In genomic region chr2:134189009-134189717, GRCh38 we compare ENCODE assay signal across 12 cellular contexts.
A peak's percentile ranks its signal among the peaks of the same experiment; 100 is the strongest.
DNase-seq lines count a peak whose midpoint lies in the region; ATAC-seq and TF ChIP-seq lines count a peak whose summit lies in the region.
"Had no signal": no experiment of that assay in that cellular context is flagged by ENCODE, and none has a peak within 500 bp of the region (broad histone marks: within the 10 kb centered on the region; RNA-seq: fewer than 3 reads in every experiment).

No MANE protein-coding gene starts in this region.

- peaks cover 41% of the 10 kb centered on the region for H3K36me3 Mint-ChIP-seq in activated T-helper 17 cell treated with anti-CD3 and anti-CD28 coated beads, Interleukin-2, amount 50 U/mL, for 72 hours (ENCODE audit: low read depth)

- WGBS in IMR-90 (ENCODE audit: extremely low coverage in 2 of 2, insufficient read length in 1 of 2), 2 experiments, result no CpG with 5 or more reads among the region's 6 CpGs

- CTCF ChIA-PET in IMR-90 (lab: Yijun Ruan, JAX), result no interaction called here

- in situ Hi-C loops in IMR-90 (cut with MboI; ENCODE audit: low sequenced_read_pairs), result no loop called here

- H3K36me3 ChIP-seq in IMR-90 (ENCODE audit: control insufficient read depth, insufficient read depth, low read length) (peaks cover 10% of the 10 kb centered on the region; the same call in 1 of the 2 replicates), kidney epithelial cell (ENCODE audit: control insufficient read depth, insufficient read depth, low read length) (no peaks in the 10 kb centered on the region)
- H3K36me3 ChIP-seq: heart left ventricle, neutrophil had no signal

- TF ChIP-seq POLR2A in IMR-90 (IDR thresholded peaks at IDR 0.05; ENCODE audit: low read depth, low read length), result no peak

- H2AK9ac ChIP-seq in IMR-90 (replicated peaks; ENCODE audit: low read depth, low read length, poor library complexity), result no peak overlapping the region

- dilution Hi-C loops in IMR-90 (cut with HindIII; ENCODE audit: low sequenced_read_pairs, unreplicated experiment), result no loop called here

- H2AK5ac ChIP-seq in IMR-90 (ENCODE audit: low read depth, low read length), result no peak overlapping the region

- no peak overlapping the region for H3K4me3 Mint-ChIP-seq in activated T-helper 17 cell treated with anti-CD3 and anti-CD28 coated beads, Interleukin-2, amount 50 U/mL, for 72 hours

- TF ChIP-seq CTCF in IMR-90 (conservative IDR thresholded peaks at IDR 0.05; ENCODE audit: low read depth, low read length) (no peak), kidney epithelial cell (IDR thresholded peaks at IDR 0.05; ENCODE audit: insufficient read depth, low read length, poor library complexity, severe bottlenecking) (no peak)

- H2BK5ac ChIP-seq in IMR-90 (ENCODE audit: low read depth, low read length, poor library complexity, severe bottlenecking), result no peak overlapping the region

- H2BK120ac ChIP-seq in IMR-90 (ENCODE audit: low read depth, low read length), result no peak overlapping the region

- H3K4me1 Mint-ChIP-seq in activated T-helper 17 cell treated with anti-CD3 and anti-CD28 coated beads, Interleukin-2, amount 50 U/mL, for 72 hours, result peaks cover 46% of the 10 kb centered on the region

- H3K9me1 ChIP-seq in IMR-90 (ENCODE audit: insufficient read depth, low read length), result peaks cover 25% of the 10 kb centered on the region

- H3K14ac ChIP-seq in IMR-90 (replicated peaks; ENCODE audit: low read depth, low read length), result no peak overlapping the region; the same call in 1 of the 2 replicates

- H2BK15ac ChIP-seq in IMR-90 (ENCODE audit: low read depth, low read length), result no peak overlapping the region

- H2AFZ ChIP-seq in IMR-90 (replicated peaks; ENCODE audit: low read length, poor library complexity), result no peak overlapping the region

- H4K20me1 ChIP-seq in IMR-90 (ENCODE audit: insufficient read depth, low read length), result peaks cover 89% of the 10 kb centered on the region

- no peak overlapping the region for H3K9ac ChIP-seq in IMR-90 (ENCODE audit: low read depth, low read length)

- no peak overlapping the region for H3K4me2 ChIP-seq in IMR-90 (ENCODE audit: low read depth, low read length)

- no peak overlapping the region for H3K23ac ChIP-seq in IMR-90 (ENCODE audit: low read depth, low read length)

- H3K4me1 ChIP-seq in IMR-90 (ENCODE audit: control insufficient read depth, insufficient read depth, low read length), result peaks cover 7% of the 10 kb centered on the region

- no peak overlapping the region for H3K4ac ChIP-seq in IMR-90 (ENCODE audit: low read depth, low read length)

- no peak overlapping the region for H3K27ac ChIP-seq in IMR-90 (ENCODE audit: insufficient read depth, low read length)
- H3K27ac ChIP-seq: heart left ventricle, neutrophil had no signal

- BruUV-seq in IMR-90 (replicated peaks; lab: Mats Ljungman, UMichigan), result no TSS peak

- peaks cover 4% of the 10 kb centered on the region for H3K9me3 Mint-ChIP-seq in activated T-helper 17 cell treated with anti-CD3 and anti-CD28 coated beads, Interleukin-2, amount 50 U/mL, for 72 hours

- H3K56ac ChIP-seq in IMR-90 (ENCODE audit: extremely low read depth, insufficient read depth, low read length), result no peak overlapping the region

- H3K27me3 ChIP-seq in IMR-90 (ENCODE audit: control insufficient read depth, insufficient read depth, low read length) (no peaks in the 10 kb centered on the region), kidney epithelial cell (ENCODE audit: control insufficient read depth, insufficient read depth, low read length) (no peaks in the 10 kb centered on the region)
- H3K27me3 ChIP-seq: heart left ventricle, neutrophil had no signal

- ATAC-seq in IMR-90 (ENCODE audit: low read depth) (peak; percentile 28; the same call in 1 of the 2 replicates), HG03025 (IDR thresholded peaks at IDR 0.05; ENCODE audit: low FRiP score, unreplicated experiment) (no peak)
- ATAC-seq in activated T-helper 17 cell treated with anti-CD3 and anti-CD28 coated beads, Interleukin-2, amount 50 U/mL, for 72 hours (replicated peaks), result peak; percentile 70

- no peak overlapping the region for H4K91ac ChIP-seq in IMR-90 (ENCODE audit: insufficient read depth, low read depth, low read length)

- peaks cover 68 to 86% of the 10 kb centered on the region in 2 experiments for H3K79me1 ChIP-seq in IMR-90 (ENCODE audit: low read depth in 1 of 2, low read length in 2 of 2)

- POLR2A ChIA-PET in IMR-90 (lab: Charles Lee; ENCODE audit: unreplicated experiment), result interaction anchor here (0.6 kb wide), 1 partner anchor 18 kb away, joined by 7 read pairs; no protein-coding TSS in a partner anchor

- H4K8ac ChIP-seq in IMR-90 (ENCODE audit: low read depth in 2 of 2, low read length in 2 of 2), result no peak overlapping the region

- no peak overlapping the region for H4K5ac ChIP-seq in IMR-90 (ENCODE audit: low read depth, low read length)

- TF ChIP-seq RAD21 in IMR-90 (IDR thresholded peaks at IDR 0.05; ENCODE audit: low read length), result no peak

- intact Hi-C loops in IMR-90 (cut with micrococcal nuclease), result no loop called here

- DNase-seq in AG08395 (ENCODE audit: low spot score), result peak; percentile 79
- peak; percentile 72 for DNase-seq in IMR-90
- DNase-seq in kidney epithelial cell (ENCODE audit: low read depth), result peak; percentile 45
- no peak for DNase-seq in stimulated activated CD4-positive, alpha-beta T cell treated with anti-CD3 and anti-CD28 coated beads, Interleukin-15, amount 100 ng/mL, for 24 hours
- DNase-seq in NOMO-1 treated with dmso at 0.1 percent for 144 hours (lab: John Stamatoyannopoulos, UW; ENCODE audit: unreplicated experiment), result no peak
- no peak for DNase-seq in stimulated activated CD4-positive, alpha-beta T cell treated with anti-CD3 and anti-CD28 coated beads, Interleukin-4, amount 100 ng/mL, for 24 hours
- DNase-seq: activated CD4-positive, alpha-beta T cell treated with anti-CD3 and anti-CD28 coated beads for 48 hours; C1 segment of cervical spinal cord; heart left ventricle had no signal

- H2BK20ac ChIP-seq in IMR-90 (ENCODE audit: low read depth, low read length), result no peak overlapping the region

- H3K4me3 ChIP-seq in IMR-90 (ENCODE audit: insufficient read depth, low read depth, low read length) (no peak overlapping the region), kidney epithelial cell (ENCODE audit: low read depth, low read length) (no peak overlapping the region)
- H3K4me3 ChIP-seq: heart left ventricle had no signal

- H3K27me3 Mint-ChIP-seq in activated T-helper 17 cell treated with anti-CD3 and anti-CD28 coated beads, Interleukin-2, amount 50 U/mL, for 72 hours, result no peaks in the 10 kb centered on the region

- no peak overlapping the region for H3K18ac ChIP-seq in IMR-90 (ENCODE audit: low read depth, low read length)

- H3K9me3 ChIP-seq in IMR-90 (ENCODE audit: control insufficient read depth, insufficient read depth, low read length), result no peaks in the 10 kb centered on the region
- H3K9me3 ChIP-seq: heart left ventricle, neutrophil had no signal

- H3K27ac Mint-ChIP-seq in activated T-helper 17 cell treated with anti-CD3 and anti-CD28 coated beads, Interleukin-2, amount 50 U/mL, for 72 hours, result no peak overlapping the region

TF ChIP-seq in IMR-90, 13 proteins besides CTCF, POLR2A, EP300 and RAD21:
- TF ChIP-seq RCOR1 (IDR thresholded peaks at IDR 0.05; ENCODE audit: insufficient replicate concordance, low read length) (no peak), MXI1 (IDR thresholded peaks at IDR 0.05; ENCODE audit: borderline replicate concordance, low read depth, low read length) (no peak), MAZ (IDR thresholded peaks at IDR 0.05; ENCODE audit: borderline replicate concordance, low read depth, low read length) (no peak), ELK1 (IDR thresholded peaks at IDR 0.05; ENCODE audit: borderline replicate concordance, low read depth, low read length) (no peak), MAFK (IDR thresholded peaks at IDR 0.05; ENCODE audit: low read depth, low read length) (no peak), SMC3 (IDR thresholded peaks at IDR 0.05; ENCODE audit: low read depth, low read length) (no peak), FOS (IDR thresholded peaks at IDR 0.05; ENCODE audit: low read depth, low read length) (no peak), CEBPB (IDR thresholded peaks at IDR 0.05; ENCODE audit: low read depth, low read length) (peak; percentile 89), BHLHE40 (IDR thresholded peaks at IDR 0.05; ENCODE audit: low read depth, low read length) (no peak), CHD1 (IDR thresholded peaks at IDR 0.05; ENCODE audit: low read depth, low read length) (no peak), USF2 (IDR thresholded peaks at IDR 0.05; ENCODE audit: low read depth, low read length) (peak; percentile 16; the same call in 1 of the 2 replicates), RFX5 (IDR thresholded peaks at IDR 0.05; ENCODE audit: low read depth, low read length) (peak; percentile 39; the same call in 1 of the 2 replicates), NFE2L2 (IDR thresholded peaks at IDR 0.05; ENCODE audit: low read depth, low read length) (no peak)

Comparison
In these comparisons a context has a peak if more than half of its experiments do, and no peak if none do; other contexts are left out.
1. DNase-seq: peak in AG08395 (single experiment), IMR-90 (single experiment) and kidney epithelial cell (single experiment); none in stimulated activated CD4-positive, alpha-beta T cell treated with anti-CD3 and anti-CD28 coated beads, Interleukin-15, amount 100 ng/mL, for 24 hours (single experiment), NOMO-1 treated with dmso at 0.1 percent for 144 hours (single experiment) and stimulated activated CD4-positive, alpha-beta T cell treated with anti-CD3 and anti-CD28 coated beads, Interleukin-4, amount 100 ng/mL, for 24 hours (single experiment).